8 cellular contexts compared by ENCODE assay signal in genomic region chr1:89719502-89720306, GRCh38.
A peak's percentile ranks its signal among the peaks of the same experiment; 100 is the strongest.
DNase-seq lines count a peak whose midpoint lies in the region; ATAC-seq, FAIRE-seq and TF ChIP-seq lines count a peak whose summit lies in the region.

No MANE protein-coding gene starts in this region.

- in situ Hi-C loops in gastrocnemius medialis (cut with MboI; ENCODE audit: low sequenced_read_pairs in 4 of 4), result no loop called here

- ATAC-seq in GM19467 (IDR thresholded peaks at IDR 0.05; ENCODE audit: unreplicated experiment), result peak; percentile 88
- ATAC-seq in HG03457 (IDR thresholded peaks at IDR 0.05; ENCODE audit: unreplicated experiment), result peak; percentile 75
- no peak for ATAC-seq in gastrocnemius medialis

- TF ChIP-seq POLR2A in gastrocnemius medialis (IDR thresholded peaks at IDR 0.05), result no peak

- no peaks in the 10 kb centered on the region for H3K9me3 ChIP-seq in SJSA1 (replicated peaks)
- H3K9me3 ChIP-seq in gastrocnemius medialis, result no peaks in the 10 kb centered on the region

- FAIRE-seq in G401.6 (lab: Jason Lieb, UNC), result peak; percentile 96

- H3K36me3 ChIP-seq in SJSA1, result peaks cover 1% of the 10 kb centered on the region
- no peaks in the 10 kb centered on the region for H3K36me3 ChIP-seq in gastrocnemius medialis

- peaks cover 45% of the 10 kb centered on the region for H3K4me1 ChIP-seq in SJSA1 (replicated peaks)
- H3K4me1 ChIP-seq in gastrocnemius medialis, result peaks cover 0 to 28% of the 10 kb centered on the region in 2 donors

- H3K27me3 ChIP-seq in SJSA1 (replicated peaks) (no peaks in the 10 kb centered on the region), gastrocnemius medialis (no peaks in the 10 kb centered on the region)

- intact Hi-C loops in gastrocnemius medialis (cut with DNase I; ENCODE audit: low total_unique reads), result no loop called here

- peak overlapping the region; percentile 10; the same call in 1 of the 2 replicates for H3K27ac ChIP-seq in SJSA1
- peak overlapping the region in 1 of 4 donors; percentile 39 for H3K27ac ChIP-seq in gastrocnemius medialis

- no peak for TF ChIP-seq CTCF in gastrocnemius medialis (IDR thresholded peaks at IDR 0.05 in 4 of 5, conservative IDR thresholded peaks at IDR 0.05 in 1 of 5)

- H3K4me3 ChIP-seq in SJSA1, result no peak overlapping the region
- H3K4me3 ChIP-seq in gastrocnemius medialis, result no peak overlapping the region

- DNase-seq in SJSA1 (ENCODE audit: low read depth in 1 of 2, low spot score in 2 of 2) (no peak), foreskin melanocyte (peak; percentile 42), gastrocnemius medialis (no peak)
- DNase-seq in activated CD4-positive, CD25-positive, alpha-beta regulatory T cell (lab: John Stamatoyannopoulos, UW), result no peak
- no peak for DNase-seq in activated CD8-positive, alpha-beta memory T cell treated with anti-CD3 and anti-CD28 coated beads for 24 hours

Comparison
In these comparisons a context has a peak if more than half of its experiments do, and no peak if none do; other contexts are left out.
1. ATAC-seq: peak in GM19467 (single experiment) and HG03457 (single experiment); none in gastrocnemius medialis (0 of 2).